22 cellular contexts compared by ENCODE assay signal in the genomic region with DNA sequence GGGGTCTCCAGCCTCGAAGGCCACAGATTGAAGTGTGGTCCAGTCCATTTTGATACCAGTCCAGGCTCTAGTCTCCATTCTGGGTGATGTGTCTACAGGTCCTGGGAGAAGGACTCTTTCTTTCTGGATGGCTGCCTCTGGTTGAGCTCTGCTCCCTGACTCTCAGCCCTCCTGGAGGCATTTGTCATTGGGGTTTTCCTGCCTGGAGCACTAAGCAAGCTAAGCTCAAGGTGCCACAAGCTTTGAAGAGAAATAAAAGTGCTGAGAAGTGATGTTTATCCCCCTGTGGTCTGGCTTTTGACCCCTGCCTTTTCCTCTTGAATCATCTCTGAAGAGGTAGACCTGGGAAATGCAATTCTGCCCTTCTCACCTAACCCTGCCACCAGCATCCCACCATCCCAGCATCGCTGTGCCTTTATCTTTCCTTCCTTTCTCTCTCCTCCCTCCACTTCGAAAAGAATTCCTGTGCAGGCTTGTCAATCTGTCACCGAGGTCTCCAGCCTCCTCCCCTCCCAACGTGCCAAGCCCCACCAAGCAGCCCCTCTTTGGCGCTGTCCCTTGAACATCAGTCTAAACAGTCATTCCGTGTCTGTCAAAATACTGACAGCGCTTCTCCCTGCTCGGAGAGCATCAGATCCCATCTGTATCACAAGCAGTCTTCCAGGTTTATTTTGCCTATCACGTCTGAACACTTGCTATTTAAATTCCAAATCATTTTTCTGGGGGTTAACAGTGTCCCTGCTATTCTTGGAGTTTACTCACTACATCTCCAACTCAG.
DNase-seq lines count a peak whose midpoint lies in the region; FAIRE-seq and TF ChIP-seq lines count a peak whose summit lies in the region.
"Had no signal": no experiment of that assay in that cellular context is flagged by ENCODE, and none has a peak within 500 bp of the region (broad histone marks: within the 10 kb centered on the region; RNA-seq: fewer than 3 reads in every experiment).

No MANE protein-coding gene starts in this region.

- H3K36me3 ChIP-seq in kidney epithelial cell (ENCODE audit: control insufficient read depth, insufficient read depth, low read length) = no peaks in the 10 kb centered on the region
- H3K36me3 ChIP-seq: BLaER1 had no signal

- no peaks in the 10 kb centered on the region for H3K27me3 ChIP-seq in kidney epithelial cell (ENCODE audit: control insufficient read depth, insufficient read depth, low read length)
- H3K27me3 ChIP-seq: BLaER1 had no signal

- H3K27me3 Mint-ChIP-seq in nephron progenitor cell (ENCODE audit: low read depth, poor library complexity) (no peaks in the 10 kb centered on the region), endothelial cell (ENCODE audit: unreplicated experiment) (peaks cover 2% of the 10 kb centered on the region), progenitor cell of endocrine pancreas (peaks cover 61% of the 10 kb centered on the region)

- H3K4me1 Mint-ChIP-seq in nephron progenitor cell (peaks cover 38% of the 10 kb centered on the region), endothelial cell (ENCODE audit: unreplicated experiment) (peaks cover 2% of the 10 kb centered on the region), progenitor cell of endocrine pancreas (ENCODE audit: low read depth) (no peaks in the 10 kb centered on the region)
- H3K4me1 Mint-ChIP-seq: B cell; CD4-positive, CD25-positive, alpha-beta regulatory T cell; GM23338; H9 had no signal

- H3K9me3 Mint-ChIP-seq in nephron progenitor cell = peaks cover 5% of the 10 kb centered on the region
- no peaks in the 10 kb centered on the region for H3K9me3 Mint-ChIP-seq in endothelial cell (ENCODE audit: unreplicated experiment)
- H3K9me3 Mint-ChIP-seq in progenitor cell of endocrine pancreas (ENCODE audit: low read depth) = peaks cover 1% of the 10 kb centered on the region
- H3K9me3 Mint-ChIP-seq: CD8-positive, alpha-beta T cell; GM23338; H9 had no signal

- in situ Hi-C loops in Caki2 (cut with HindIII; ENCODE audit: low pct_unique_long_range_greater_than_20kb, low sequenced_read_pairs) = no loop called here

- peak overlapping the region; percentile 26 for H3K4me3 Mint-ChIP-seq in nephron progenitor cell
- H3K4me3 Mint-ChIP-seq in endothelial cell (ENCODE audit: unreplicated experiment) = no peak overlapping the region
- no peak overlapping the region for H3K4me3 Mint-ChIP-seq in progenitor cell of endocrine pancreas (ENCODE audit: low read depth)
- H3K4me3 Mint-ChIP-seq: B cell; CD4-positive, CD25-positive, alpha-beta regulatory T cell; CD8-positive, alpha-beta T cell; GM23338; H9 had no signal

- no peaks in the 10 kb centered on the region for H3K36me3 Mint-ChIP-seq in nephron progenitor cell (ENCODE audit: low read depth)
- H3K36me3 Mint-ChIP-seq in endothelial cell (ENCODE audit: low read depth, unreplicated experiment) = no peaks in the 10 kb centered on the region
- H3K36me3 Mint-ChIP-seq in progenitor cell of endocrine pancreas (ENCODE audit: insufficient read depth) = no peaks in the 10 kb centered on the region
- H3K36me3 Mint-ChIP-seq: CD4-positive, CD25-positive, alpha-beta regulatory T cell; CD8-positive, alpha-beta T cell had no signal

- H3K4me3 ChIP-seq in kidney epithelial cell (ENCODE audit: low read depth, low read length) = no peak overlapping the region
- H3K4me3 ChIP-seq: BLaER1, GM12878, GM23338 had no signal

- TF ChIP-seq CTCF in kidney epithelial cell (IDR thresholded peaks at IDR 0.05; ENCODE audit: insufficient read depth, low read length, poor library complexity, severe bottlenecking) (no peak), nephron progenitor cell (IDR thresholded peaks at IDR 0.05) (no peak), endothelial cell (IDR thresholded peaks at IDR 0.05; ENCODE audit: unreplicated experiment) (no peak), progenitor cell of endocrine pancreas (IDR thresholded peaks at IDR 0.05; ENCODE audit: unreplicated experiment) (no peak)

- no peak for FAIRE-seq in RCC 7860 (lab: Jason Lieb, UNC)
- FAIRE-seq: A204.1, D721Med, GM12878, GM19239 had no signal

- H3K27ac Mint-ChIP-seq in nephron progenitor cell (peak overlapping the region; percentile 2), endothelial cell (ENCODE audit: unreplicated experiment) (no peak overlapping the region), progenitor cell of endocrine pancreas (no peak overlapping the region)
- H3K27ac Mint-ChIP-seq: B cell; CD4-positive, CD25-positive, alpha-beta regulatory T cell; CD8-positive, alpha-beta T cell; GM23338 had no signal

- peak; percentile 9 for DNase-seq in Caki2 (ENCODE audit: low read depth)
- DNase-seq in RCC 7860 (ENCODE audit: low spot score) = peak; percentile 20
- peak; percentile 14 for DNase-seq in kidney epithelial cell (ENCODE audit: low read depth)
- DNase-seq in nephron progenitor cell = peak; percentile 4
- DNase-seq in endothelial cell (ENCODE audit: low spot score) = no peak
- DNase-seq in activated effector memory CD4-positive, alpha-beta T cell treated with anti-CD3 and anti-CD28 coated beads, Interleukin-2, amount 50 U/mL, for 16 hours = no peak
- no peak for DNase-seq in progenitor cell of endocrine pancreas (ENCODE audit: low spot score, unreplicated experiment)
- no peak for DNase-seq in epidermal melanocyte (ENCODE audit: insufficient read length, low spot score)
- DNase-seq: Caco-2; CD4-positive, CD25-positive, alpha-beta regulatory T cell; CD8-positive, alpha-beta T cell; DMS 273 treated with DMSO at 0.1 percent for 48 hours; EL; GDM1; H9 had no signal

Comparison
In these comparisons a context has a peak if more than half of its experiments do, and no peak if none do; other contexts are left out.
1. DNase-seq: peak in Caki2 (single experiment), RCC 7860 (single experiment), kidney epithelial cell (single experiment) and nephron progenitor cell (single experiment); none in endothelial cell (single experiment), activated effector memory CD4-positive, alpha-beta T cell treated with anti-CD3 and anti-CD28 coated beads, Interleukin-2, amount 50 U/mL, for 16 hours (single experiment), progenitor cell of endocrine pancreas (single experiment) and epidermal melanocyte (single experiment).